ENCODE assay signal across 1 cellular context in genomic region chr3:152849996-152850578, GRCh38.
TF ChIP-seq lines count a peak whose summit lies in the region.

No MANE protein-coding gene starts in this region.

TF ChIP-seq in K562, 482 proteins besides CTCF, POLR2A, EP300 and RAD21 (continued from another document and continues in another):
- TF ChIP-seq HBP1 (CRISPR knock-in tag; IDR thresholded peaks at IDR 0.05), result no peak
- 0 out of 2 replicates have a peak, but pooled peaks have one; percentile 7 for TF ChIP-seq ZBTB26 (CRISPR knock-in tag; IDR thresholded peaks at IDR 0.05)
- peak; percentile 75; the same call in 1 of the 2 replicates for TF ChIP-seq ZNF584 (CRISPR knock-in tag; IDR thresholded peaks at IDR 0.05; ENCODE audit: low read depth)
- 0 out of 2 replicates have a peak, but pooled peaks have one; percentile 45 for TF ChIP-seq ESRRA (IDR thresholded peaks at IDR 0.05; ENCODE audit: borderline replicate concordance, low read depth)
- no peak for TF ChIP-seq MTA1 (IDR thresholded peaks at IDR 0.05; ENCODE audit: borderline replicate concordance)
- peak; percentile 90 for TF ChIP-seq ZNF592 (IDR thresholded peaks at IDR 0.05)
- TF ChIP-seq FOXJ3 (CRISPR knock-in tag; IDR thresholded peaks at IDR 0.05), result no peak
- TF ChIP-seq ZBTB11 (CRISPR knock-in tag; IDR thresholded peaks at IDR 0.05), result peak in 1 of 3 experiments; percentile 53; a peak in 2 of 6 replicates
- no peak for TF ChIP-seq RBM17 (IDR thresholded peaks at IDR 0.05; ENCODE audit: borderline replicate concordance, low read depth, low read length)
- TF ChIP-seq NCOA1 (IDR thresholded peaks at IDR 0.05; ENCODE audit: low read depth), result no peak
- no peak for TF ChIP-seq SRSF7 (optimal IDR thresholded peaks at IDR 0.05; ENCODE audit: low read depth, low read length)
- no peak for TF ChIP-seq PBX2 (CRISPR knock-in tag; IDR thresholded peaks at IDR 0.05; ENCODE audit: low read depth)
- TF ChIP-seq PBX2 (tag; conservative IDR thresholded peaks at IDR 0.05; ENCODE audit: low read depth), result peak; percentile 56
- no peak for TF ChIP-seq NCOA2 (IDR thresholded peaks at IDR 0.05; ENCODE audit: partially characterized antibody in 2 of 2)
- no peak for TF ChIP-seq TEAD4 (IDR thresholded peaks at IDR 0.05; ENCODE audit: low read length)
- TF ChIP-seq TEAD4 (CRISPR knock-in tag; IDR thresholded peaks at IDR 0.05; ENCODE audit: borderline replicate concordance), result no peak
- TF ChIP-seq FOSL1 (tag; conservative IDR thresholded peaks at IDR 0.05), result peak; percentile 85
- TF ChIP-seq ARID1B (IDR thresholded peaks at IDR 0.05), result peak; percentile 69
- TF ChIP-seq MAFG (tag; conservative IDR thresholded peaks at IDR 0.05), result peak; percentile 90
- no peak for TF ChIP-seq DACH1 (IDR thresholded peaks at IDR 0.05; ENCODE audit: partially characterized antibody)
- 0 out of 2 replicates have a peak, but pooled peaks have one; percentile 49 for TF ChIP-seq HDAC2 (IDR thresholded peaks at IDR 0.05)
- peak; percentile 61 for TF ChIP-seq NR2C1 (IDR thresholded peaks at IDR 0.05)
- TF ChIP-seq NR2C1 (tag; IDR thresholded peaks at IDR 0.05), result no peak; the same call in none of the 2 replicates
- TF ChIP-seq ADNP (tag; IDR thresholded peaks at IDR 0.05), result peak; percentile 35; the same call in 1 of the 2 replicates
- peak; percentile 61; the same call in 1 of the 2 replicates for TF ChIP-seq MAFF (IDR thresholded peaks at IDR 0.05; ENCODE audit: low read length)
- no peak for TF ChIP-seq POLR3A (IDR thresholded peaks at IDR 0.05; ENCODE audit: borderline replicate concordance, extremely low read depth, insufficient read depth, insufficient read length)
- TF ChIP-seq CAMTA2 (CRISPR knock-in tag; conservative IDR thresholded peaks at IDR 0.05), result no peak
- 0 out of 4 replicates have a peak, but pooled peaks of 1 of the 2 experiments have one; percentile 24 for TF ChIP-seq MAZ (CRISPR knock-in tag; conservative IDR thresholded peaks at IDR 0.05 in 1 of 2, IDR thresholded peaks at IDR 0.05 in 1 of 2)
- peak in 1 of 2 experiments; percentile 54; a peak in 2 of 4 replicates for TF ChIP-seq ZNF639 (CRISPR knock-in tag; conservative IDR thresholded peaks at IDR 0.05 in 1 of 2, IDR thresholded peaks at IDR 0.05 in 1 of 2)
- TF ChIP-seq PRPF4 (IDR thresholded peaks at IDR 0.05; ENCODE audit: insufficient read depth, low read depth, low read length, poor library complexity, severe bottlenecking), result no peak
- peak; percentile 30 to 55; a peak in 2 of 4 replicates for TF ChIP-seq MNT (conservative IDR thresholded peaks at IDR 0.05)
- TF ChIP-seq MEIS2 (IDR thresholded peaks at IDR 0.05; ENCODE audit: partially characterized antibody), result peak; percentile 36
- peak; percentile 50; the same call in 1 of the 2 replicates for TF ChIP-seq HMBOX1 (IDR thresholded peaks at IDR 0.05)
- peak; percentile 93 for TF ChIP-seq KLF1 (tag; IDR thresholded peaks at IDR 0.05)
- TF ChIP-seq ZNF175 (CRISPR knock-in tag; IDR thresholded peaks at IDR 0.05; ENCODE audit: low read depth), result peak; percentile 74; the same call in 1 of the 2 replicates
- peak; percentile 19; the same call in 1 of the 2 replicates for TF ChIP-seq GMEB1 (CRISPR knock-in tag; IDR thresholded peaks at IDR 0.05)
- TF ChIP-seq DNMT1 (IDR thresholded peaks at IDR 0.05), result no peak
- peak in 1 of 2 experiments; percentile 24 for TF ChIP-seq E2F6 (IDR thresholded peaks at IDR 0.05; ENCODE audit: borderline replicate concordance in 1 of 2, extremely low read depth in 1 of 2, insufficient read depth in 1 of 2, insufficient read length in 1 of 2, low read depth in 1 of 2, low read length in 1 of 2, poor library complexity in 1 of 2, severe bottlenecking in 1 of 2)
- no peak for TF ChIP-seq RCOR1 (IDR thresholded peaks at IDR 0.05; ENCODE audit: borderline replicate concordance in 1 of 2, low read depth in 2 of 2, low read length in 2 of 2)
- TF ChIP-seq EHMT2 (IDR thresholded peaks at IDR 0.05), result 0 out of 2 replicates have a peak, but pooled peaks have one; percentile 25
